In genomic region chr6:147154454-147154853, GRCh38 we compare ENCODE assay signal across 13 cellular contexts. TPM values are rescaled to one million over a fixed set of nuclear protein-coding genes. Genes with fewer than 3 reads are reported as not detected.
DNase-seq lines count a peak whose midpoint lies in the region; ATAC-seq, FAIRE-seq and TF ChIP-seq lines count a peak whose summit lies in the region.
"Had no signal": no experiment of that assay in that cellular context is flagged by ENCODE, and none has a peak within 500 bp of the region (broad histone marks: within the 10 kb centered on the region; RNA-seq: fewer than 3 reads in every experiment).

No MANE protein-coding gene starts in this region.

- H3K27me3 ChIP-seq in RWPE2 (ENCODE audit: insufficient read depth, poor library complexity, severe bottlenecking) (no peaks in the 10 kb centered on the region), hepatocyte (no peaks in the 10 kb centered on the region)

- H3K36me3 Mint-ChIP-seq in WTC11, result no peaks in the 10 kb centered on the region
- H3K36me3 Mint-ChIP-seq: naive thymus-derived CD8-positive, alpha-beta T cell had no signal

- CTCF ChIA-PET in WTC11 (lab: Charles Lee), result no interaction called here

- H3K79me2 ChIP-seq in hepatocyte, result no peaks in the 10 kb centered on the region

- peaks cover 5% of the 10 kb centered on the region for H3K4me1 Mint-ChIP-seq in WTC11

- H3K27ac ChIP-seq in RWPE2 (ENCODE audit: poor library complexity, severe bottlenecking) (peak overlapping the region; percentile 58), hepatocyte (peak overlapping the region; percentile 65), kidney (ENCODE audit: low read depth in 2 of 2, low read length in 2 of 2) (no peak overlapping the region)
- H3K27ac ChIP-seq: C4-2B had no signal

- no peak overlapping the region for H3K4me3 Mint-ChIP-seq in WTC11
- H3K4me3 Mint-ChIP-seq: naive thymus-derived CD8-positive, alpha-beta T cell had no signal

- no peaks in the 10 kb centered on the region for H3K27me3 Mint-ChIP-seq in WTC11 (ENCODE audit: low read depth)

- POLR2A ChIA-PET in WTC11 (lab: Charles Lee), result no interaction called here

- ATAC-seq in RWPE2 (ENCODE audit: low read depth) (peak; percentile 99), WTC11 (no peak), GM21737 (IDR thresholded peaks at IDR 0.05; ENCODE audit: unreplicated experiment) (no peak)
- ATAC-seq: naive thymus-derived CD8-positive, alpha-beta T cell had no signal

- H4K20me1 ChIP-seq in hepatocyte (ENCODE audit: insufficient read depth, poor library complexity, severe bottlenecking), result no peaks in the 10 kb centered on the region

- H2AFZ ChIP-seq in hepatocyte, result no peak overlapping the region

- H3K36me3 ChIP-seq in RWPE2 (ENCODE audit: low read depth), result no peaks in the 10 kb centered on the region
- no peaks in the 10 kb centered on the region for H3K36me3 ChIP-seq in hepatocyte (replicated peaks; ENCODE audit: insufficient read depth, low read depth)
- no peaks in the 10 kb centered on the region for H3K36me3 ChIP-seq in kidney (ENCODE audit: control insufficient read depth in 1 of 2, insufficient read depth in 2 of 2, low read length in 2 of 2)

- DNase-seq in AG20443 (ENCODE audit: low spot score) (peak; percentile 37), M059J (ENCODE audit: low read depth) (peak; percentile 67), RWPE2 (ENCODE audit: low spot score) (no peak), hepatocyte (ENCODE audit: low spot score) (peak; percentile 24), WTC11 (ENCODE audit: low spot score) (no peak), kidney (no peak)
- no peak for DNase-seq in activated CD4-positive, CD25-positive, alpha-beta regulatory T cell treated with anti-CD3 and anti-CD28 coated beads, Interleukin-2, amount 50 U/mL, for 72 hours
- DNase-seq: activated effector memory CD4-positive, alpha-beta T cell treated with anti-CD3 and anti-CD28 coated beads, Interleukin-2, amount 50 U/mL, for 16 hours; KG1; naive thymus-derived CD8-positive, alpha-beta T cell had no signal

- H3K9me2 ChIP-seq in hepatocyte (replicated peaks; ENCODE audit: insufficient read depth), result no peaks in the 10 kb centered on the region

- H3K4me2 ChIP-seq in hepatocyte, result no peak overlapping the region

- no peaks in the 10 kb centered on the region for H3K9me3 Mint-ChIP-seq in WTC11
- H3K9me3 Mint-ChIP-seq: naive thymus-derived CD8-positive, alpha-beta T cell had no signal

- H3K9ac ChIP-seq in kidney (ENCODE audit: low read length in 2 of 2), result no peak overlapping the region

- TF ChIP-seq CTCF in RWPE2 (IDR thresholded peaks at IDR 0.05; ENCODE audit: poor library complexity, severe bottlenecking) (no peak), hepatocyte (IDR thresholded peaks at IDR 0.05; ENCODE audit: poor library complexity) (no peak), WTC11 (IDR thresholded peaks at IDR 0.05) (no peak), kidney (IDR thresholded peaks at IDR 0.05; ENCODE audit: borderline replicate concordance, extremely low read depth, insufficient read depth) (no peak)

- FAIRE-seq in kidney (lab: Jason Lieb, UNC), result no peak
- FAIRE-seq: GM12892 had no signal

- 50% methylated on average over 1 of the region's 1 CpG for WGBS in hepatocyte (ENCODE audit: low lambda C conversion rate, missing lambda C conversion rate)

- intact Hi-C loops in kidney (cut with DNase I), result no loop called here

- H3K4me3 ChIP-seq in RWPE2 (ENCODE audit: severe bottlenecking), result no peak overlapping the region
- no peak overlapping the region for H3K4me3 ChIP-seq in hepatocyte
- H3K4me3 ChIP-seq in kidney (ENCODE audit: low read length in 2 of 2), result no peak overlapping the region

- H3K27ac Mint-ChIP-seq in WTC11, result no peak overlapping the region

- peaks cover 24% of the 10 kb centered on the region for H3K4me1 ChIP-seq in RWPE2 (ENCODE audit: insufficient read depth, poor library complexity, severe bottlenecking)
- H3K4me1 ChIP-seq in hepatocyte (ENCODE audit: insufficient read depth), result peaks cover 12% of the 10 kb centered on the region
- H3K4me1 ChIP-seq in kidney (ENCODE audit: control insufficient read depth in 1 of 2, insufficient read depth in 1 of 2, low read depth in 1 of 2, low read length in 2 of 2), result no peaks in the 10 kb centered on the region

- H3K9me3 ChIP-seq in RWPE2 (ENCODE audit: severe bottlenecking) (no peaks in the 10 kb centered on the region), hepatocyte (ENCODE audit: low read depth) (no peaks in the 10 kb centered on the region), kidney (ENCODE audit: control insufficient read depth in 1 of 2, low read length in 2 of 2) (no peaks in the 10 kb centered on the region)

TF ChIP-seq in WTC11, 78 proteins besides CTCF, POLR2A, EP300 and RAD21:
- no peak for TF ChIP-seq TCF7 (CRISPR knock-in tag; IDR thresholded peaks at IDR 0.05; ENCODE audit: low read depth)
- TF ChIP-seq ZNF121 (CRISPR knock-in tag; IDR thresholded peaks at IDR 0.05), result no peak
- no peak for TF ChIP-seq MXD4 (CRISPR knock-in tag; IDR thresholded peaks at IDR 0.05; ENCODE audit: borderline replicate concordance)
- TF ChIP-seq ZNF317 (CRISPR knock-in tag; IDR thresholded peaks at IDR 0.05; ENCODE audit: borderline replicate concordance, low read depth), result no peak
- TF ChIP-seq JAZF1 (CRISPR knock-in tag; IDR thresholded peaks at IDR 0.05), result no peak
- TF ChIP-seq GTF2I (CRISPR knock-in tag; conservative IDR thresholded peaks at IDR 0.05), result no peak
- TF ChIP-seq ZNF219 (CRISPR knock-in tag; IDR thresholded peaks at IDR 0.05; ENCODE audit: borderline replicate concordance), result no peak
- TF ChIP-seq PRRX2 (CRISPR knock-in tag; IDR thresholded peaks at IDR 0.05), result no peak
- no peak for TF ChIP-seq ZNF232 (CRISPR knock-in tag; IDR thresholded peaks at IDR 0.05)

RNA-seq across cellular contexts. Expression of gene STXBP5, which starts 49.8 kb away (rescaled TPM):
- 19.7 and 38.0 TPM in 2 replicates for total RNA-seq in M059J (2014; rRNA removed; shearing (Covaris generic))
- total RNA-seq in hepatocyte, result 28.2 and 30.3 TPM in 2 replicates
- polyA plus RNA-seq in hepatocyte, result 10.3 and 11.1 TPM in 2 replicates
- 9.9 to 13.2 TPM (median 9.9 TPM) in 3 replicates for total RNA-seq in WTC11 (2021)
- total RNA-seq in kidney, result 13.6 TPM
- polyA plus RNA-seq in kidney (ENCODE audit: insufficient read depth, low read depth, low replicate concordance), result 2.0 TPM

Comparison
In these comparisons a context has a peak if more than half of its experiments do, and no peak if none do; other contexts are left out.
1. DNase-seq: peak in AG20443 (single experiment), M059J (single experiment) and hepatocyte (single experiment); none in RWPE2 (single experiment), WTC11 (single experiment), activated CD4-positive, CD25-positive, alpha-beta regulatory T cell treated with anti-CD3 and anti-CD28 coated beads, Interleukin-2, amount 50 U/mL, for 72 hours (single experiment) and kidney (single experiment).
2. H3K27ac ChIP-seq: peak in RWPE2 (single experiment) and hepatocyte (single experiment); none in kidney (0 of 2).